In genomic region chr6:3755637-3756515, GRCh38 we compare ENCODE assay signal across 1 cellular context.
TF ChIP-seq lines count a peak whose summit lies in the region.

No MANE protein-coding gene starts in this region.

TF ChIP-seq in K562, 482 proteins besides CTCF, POLR2A, EP300 and RAD21:
- TF ChIP-seq RBM25 (IDR thresholded peaks at IDR 0.05; ENCODE audit: low read depth, low read length, severe bottlenecking) (peak; percentile 89), BCOR (IDR thresholded peaks at IDR 0.05) (peak; percentile 45; the same call in 1 of the 2 replicates)
- TF ChIP-seq, protein P1, sequence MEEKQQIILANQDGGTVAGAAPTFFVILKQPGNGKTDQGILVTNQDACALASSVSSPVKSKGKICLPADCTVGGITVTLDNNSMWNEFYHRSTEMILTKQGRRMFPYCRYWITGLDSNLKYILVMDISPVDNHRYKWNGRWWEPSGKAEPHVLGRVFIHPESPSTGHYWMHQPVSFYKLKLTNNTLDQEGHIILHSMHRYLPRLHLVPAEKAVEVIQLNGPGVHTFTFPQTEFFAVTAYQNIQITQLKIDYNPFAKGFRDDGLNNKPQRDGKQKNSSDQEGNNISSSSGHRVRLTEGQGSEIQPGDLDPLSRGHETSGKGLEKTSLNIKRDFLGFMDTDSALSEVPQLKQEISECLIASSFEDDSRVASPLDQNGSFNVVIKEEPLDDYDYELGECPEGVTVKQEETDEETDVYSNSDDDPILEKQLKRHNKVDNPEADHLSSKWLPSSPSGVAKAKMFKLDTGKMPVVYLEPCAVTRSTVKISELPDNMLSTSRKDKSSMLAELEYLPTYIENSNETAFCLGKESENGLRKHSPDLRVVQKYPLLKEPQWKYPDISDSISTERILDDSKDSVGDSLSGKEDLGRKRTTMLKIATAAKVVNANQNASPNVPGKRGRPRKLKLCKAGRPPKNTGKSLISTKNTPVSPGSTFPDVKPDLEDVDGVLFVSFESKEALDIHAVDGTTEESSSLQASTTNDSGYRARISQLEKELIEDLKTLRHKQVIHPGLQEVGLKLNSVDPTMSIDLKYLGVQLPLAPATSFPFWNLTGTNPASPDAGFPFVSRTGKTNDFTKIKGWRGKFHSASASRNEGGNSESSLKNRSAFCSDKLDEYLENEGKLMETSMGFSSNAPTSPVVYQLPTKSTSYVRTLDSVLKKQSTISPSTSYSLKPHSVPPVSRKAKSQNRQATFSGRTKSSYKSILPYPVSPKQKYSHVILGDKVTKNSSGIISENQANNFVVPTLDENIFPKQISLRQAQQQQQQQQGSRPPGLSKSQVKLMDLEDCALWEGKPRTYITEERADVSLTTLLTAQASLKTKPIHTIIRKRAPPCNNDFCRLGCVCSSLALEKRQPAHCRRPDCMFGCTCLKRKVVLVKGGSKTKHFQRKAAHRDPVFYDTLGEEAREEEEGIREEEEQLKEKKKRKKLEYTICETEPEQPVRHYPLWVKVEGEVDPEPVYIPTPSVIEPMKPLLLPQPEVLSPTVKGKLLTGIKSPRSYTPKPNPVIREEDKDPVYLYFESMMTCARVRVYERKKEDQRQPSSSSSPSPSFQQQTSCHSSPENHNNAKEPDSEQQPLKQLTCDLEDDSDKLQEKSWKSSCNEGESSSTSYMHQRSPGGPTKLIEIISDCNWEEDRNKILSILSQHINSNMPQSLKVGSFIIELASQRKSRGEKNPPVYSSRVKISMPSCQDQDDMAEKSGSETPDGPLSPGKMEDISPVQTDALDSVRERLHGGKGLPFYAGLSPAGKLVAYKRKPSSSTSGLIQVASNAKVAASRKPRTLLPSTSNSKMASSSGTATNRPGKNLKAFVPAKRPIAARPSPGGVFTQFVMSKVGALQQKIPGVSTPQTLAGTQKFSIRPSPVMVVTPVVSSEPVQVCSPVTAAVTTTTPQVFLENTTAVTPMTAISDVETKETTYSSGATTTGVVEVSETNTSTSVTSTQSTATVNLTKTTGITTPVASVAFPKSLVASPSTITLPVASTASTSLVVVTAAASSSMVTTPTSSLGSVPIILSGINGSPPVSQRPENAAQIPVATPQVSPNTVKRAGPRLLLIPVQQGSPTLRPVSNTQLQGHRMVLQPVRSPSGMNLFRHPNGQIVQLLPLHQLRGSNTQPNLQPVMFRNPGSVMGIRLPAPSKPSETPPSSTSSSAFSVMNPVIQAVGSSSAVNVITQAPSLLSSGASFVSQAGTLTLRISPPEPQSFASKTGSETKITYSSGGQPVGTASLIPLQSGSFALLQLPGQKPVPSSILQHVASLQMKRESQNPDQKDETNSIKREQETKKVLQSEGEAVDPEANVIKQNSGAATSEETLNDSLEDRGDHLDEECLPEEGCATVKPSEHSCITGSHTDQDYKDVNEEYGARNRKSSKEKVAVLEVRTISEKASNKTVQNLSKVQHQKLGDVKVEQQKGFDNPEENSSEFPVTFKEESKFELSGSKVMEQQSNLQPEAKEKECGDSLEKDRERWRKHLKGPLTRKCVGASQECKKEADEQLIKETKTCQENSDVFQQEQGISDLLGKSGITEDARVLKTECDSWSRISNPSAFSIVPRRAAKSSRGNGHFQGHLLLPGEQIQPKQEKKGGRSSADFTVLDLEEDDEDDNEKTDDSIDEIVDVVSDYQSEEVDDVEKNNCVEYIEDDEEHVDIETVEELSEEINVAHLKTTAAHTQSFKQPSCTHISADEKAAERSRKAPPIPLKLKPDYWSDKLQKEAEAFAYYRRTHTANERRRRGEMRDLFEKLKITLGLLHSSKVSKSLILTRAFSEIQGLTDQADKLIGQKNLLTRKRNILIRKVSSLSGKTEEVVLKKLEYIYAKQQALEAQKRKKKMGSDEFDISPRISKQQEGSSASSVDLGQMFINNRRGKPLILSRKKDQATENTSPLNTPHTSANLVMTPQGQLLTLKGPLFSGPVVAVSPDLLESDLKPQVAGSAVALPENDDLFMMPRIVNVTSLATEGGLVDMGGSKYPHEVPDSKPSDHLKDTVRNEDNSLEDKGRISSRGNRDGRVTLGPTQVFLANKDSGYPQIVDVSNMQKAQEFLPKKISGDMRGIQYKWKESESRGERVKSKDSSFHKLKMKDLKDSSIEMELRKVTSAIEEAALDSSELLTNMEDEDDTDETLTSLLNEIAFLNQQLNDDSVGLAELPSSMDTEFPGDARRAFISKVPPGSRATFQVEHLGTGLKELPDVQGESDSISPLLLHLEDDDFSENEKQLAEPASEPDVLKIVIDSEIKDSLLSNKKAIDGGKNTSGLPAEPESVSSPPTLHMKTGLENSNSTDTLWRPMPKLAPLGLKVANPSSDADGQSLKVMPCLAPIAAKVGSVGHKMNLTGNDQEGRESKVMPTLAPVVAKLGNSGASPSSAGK (IDR thresholded peaks at IDR 0.05) = no peak
